Comparison of ENCODE assay signal across 8 cellular contexts in the genomic region with DNA sequence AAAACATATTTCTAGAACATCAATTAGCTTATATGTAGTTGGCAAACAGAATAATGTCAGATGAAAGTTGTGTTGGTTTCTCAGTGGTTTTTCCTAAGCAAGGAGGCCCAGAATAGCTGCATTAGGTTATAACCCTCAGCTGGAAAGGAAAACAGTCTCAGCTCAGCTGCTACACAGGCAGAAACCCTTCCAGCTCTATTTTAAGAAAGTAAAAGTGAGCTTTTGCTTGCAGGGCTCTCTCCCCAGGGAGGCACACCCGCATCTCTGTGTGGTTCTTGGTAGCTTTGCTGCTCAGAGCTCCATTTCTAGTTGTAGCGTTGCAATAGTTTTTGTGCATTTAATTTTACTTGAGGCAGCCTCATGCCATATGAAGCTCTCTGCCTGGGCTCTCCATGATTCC. TPM values are rescaled to one million over a fixed set of nuclear protein-coding genes. Genes with fewer than 3 reads are reported as not detected.
A peak's percentile ranks its signal among the peaks of the same experiment; 100 is the strongest.
DNase-seq lines count a peak whose midpoint lies in the region; ATAC-seq and TF ChIP-seq lines count a peak whose summit lies in the region.

No MANE protein-coding gene starts in this region.

- H3K4me3 ChIP-seq in astrocyte of the spinal cord (ENCODE audit: low read depth, low read length) (no peak overlapping the region), psoas muscle (peak overlapping the region; percentile 31)

- 3 to 8% (median 5%) methylated on average over 2 of the region's 2 CpGs for WGBS in psoas muscle, 3 donors

- H3K36me3 ChIP-seq in psoas muscle (ENCODE audit: insufficient read depth in 1 of 2, low read depth in 1 of 2), result peaks cover 2 to 41% of the 10 kb centered on the region in 2 donors

- peak overlapping the region; percentile 85 for H3K27ac ChIP-seq in psoas muscle

- no peaks in the 10 kb centered on the region for H3K27me3 ChIP-seq in psoas muscle (ENCODE audit: insufficient read depth in 3 of 3, low read length in 2 of 3)

- peaks cover 33% of the 10 kb centered on the region for H3K4me1 ChIP-seq in psoas muscle

- ATAC-seq in GM18867 (IDR thresholded peaks at IDR 0.05; ENCODE audit: unreplicated experiment) (peak; percentile 89), HG02870 (IDR thresholded peaks at IDR 0.05; ENCODE audit: unreplicated experiment) (peak; percentile 72), psoas muscle (peak; percentile 89 to 99 (median 96))

- intact Hi-C loops in psoas muscle (cut with DNase I), result no loop called here

- DNase-seq in astrocyte of the spinal cord (ENCODE audit: low read depth, low spot score) (peak; percentile 69), psoas muscle (peak; percentile 32 to 75), cerebellar cortex (ENCODE audit: low spot score) (no peak), HuH-7.5 (ENCODE audit: low spot score) (no peak), NCI-H2081 (lab: John Stamatoyannopoulos, UW) (no peak)
- no peak for DNase-seq in activated CD8-positive, alpha-beta memory T cell treated with anti-CD3 and anti-CD28 coated beads, Interleukin-2, amount 50 U/mL, for 48 hours

- TF ChIP-seq CTCF in astrocyte of the spinal cord (IDR thresholded peaks at IDR 0.05; ENCODE audit: low read depth, low read length) (no peak), psoas muscle (IDR thresholded peaks at IDR 0.05) (no peak)

- in situ Hi-C loops in astrocyte of the spinal cord (cut with HindIII; ENCODE audit: low sequenced_read_pairs), result no loop called here

- no peaks in the 10 kb centered on the region for H3K9me3 ChIP-seq in psoas muscle

RNA-seq across cellular contexts. Expression of gene PIKFYVE, which starts 54.6 kb away (rescaled TPM):
- total RNA-seq in psoas muscle, result 10 to 100 TPM; 12.0 to 14.2 (median 13.5) TPM
- 1 to 10 TPM; 2.8 to 8.8 (median 2.9) TPM for polyA plus RNA-seq in psoas muscle

Comparison
In these comparisons a context has a peak if more than half of its experiments do, and no peak if none do; other contexts are left out.
1. DNase-seq: peak in astrocyte of the spinal cord (single experiment) and psoas muscle (2 of 2); none in cerebellar cortex (single experiment), activated CD8-positive, alpha-beta memory T cell treated with anti-CD3 and anti-CD28 coated beads, Interleukin-2, amount 50 U/mL, for 48 hours (single experiment), HuH-7.5 (single experiment) and NCI-H2081 (0 of 2).
2. Peak in every context shown above with its lines, with median percentiles within 50 percentile points of each other: ATAC-seq.